9 cellular contexts compared by ENCODE assay signal in genomic region chr2:214481204-214481603, GRCh38.
DNase-seq lines count a peak whose midpoint lies in the region; ATAC-seq, FAIRE-seq and TF ChIP-seq lines count a peak whose summit lies in the region.
"Had no signal": no experiment of that assay in that cellular context is flagged by ENCODE, and none has a peak within 500 bp of the region (broad histone marks: within the 10 kb centered on the region; RNA-seq: fewer than 3 reads in every experiment).

No MANE protein-coding gene starts in this region.

- H3K9me1 ChIP-seq in K562 (ENCODE audit: control insufficient read depth, insufficient read depth, low read length), result no peaks in the 10 kb centered on the region

- no peak overlapping the region for H3K4me2 ChIP-seq in K562 (ENCODE audit: insufficient read depth, low read length)

- DNase-seq in AG04450 (ENCODE audit: low read depth, low spot score) (peak; percentile 8), NCI-H1092 treated with DMSO at 0.1 percent for 48 hours (lab: John Stamatoyannopoulos, UW) (peak; percentile 52), K562 (ENCODE audit: extremely low read depth in 1 of 4, low spot score in 3 of 4) (no peak), medulla oblongata (ENCODE audit: extremely low spot score) (peak; percentile 76), GM03348 (ENCODE audit: low spot score) (no peak), GM19238 (ENCODE audit: insufficient read length, low spot score) (no peak), mucosa of gallbladder (ENCODE audit: low spot score) (no peak)
- DNase-seq: CD4-positive, CD25-positive, alpha-beta regulatory T cell had no signal

- H3K27me3 ChIP-seq in AG04450 (ENCODE audit: control insufficient read depth, insufficient read depth, low read length) (no peaks in the 10 kb centered on the region), K562 (ENCODE audit: control insufficient read depth in 2 of 2, insufficient read depth in 2 of 2, low read length in 2 of 2) (no peaks in the 10 kb centered on the region)

- no peak for FAIRE-seq in K562 (lab: Jason Lieb, UNC)

- intact Hi-C loops in K562 (cut with micrococcal nuclease), result no loop called here

- H3K9me3 ChIP-seq in AG04450 (ENCODE audit: control insufficient read depth, insufficient read depth, low read length), result no peaks in the 10 kb centered on the region
- H3K9me3 ChIP-seq in K562 (replicated peaks; ENCODE audit: control insufficient read depth, insufficient read depth, low read depth, low read length), result no peaks in the 10 kb centered on the region

- TF ChIP-seq CTCF in AG04450 (IDR thresholded peaks at IDR 0.05; ENCODE audit: low read depth, low read length) (no peak), K562 (IDR thresholded peaks at IDR 0.05 in 2 of 3, conservative IDR thresholded peaks at IDR 0.05 in 1 of 3; ENCODE audit: insufficient read depth in 2 of 3, low read depth in 1 of 3, low read length in 3 of 3) (no peak)

- H3K79me2 ChIP-seq in K562 (ENCODE audit: control insufficient read depth, insufficient read depth, low read length), result no peaks in the 10 kb centered on the region

- TF ChIP-seq RAD21 in K562 (CRISPR knock-in tag; conservative IDR thresholded peaks at IDR 0.05 in 1 of 2, IDR thresholded peaks at IDR 0.05 in 1 of 2), result no peak

- H3K4me3 ChIP-seq in AG04450 (ENCODE audit: low read depth, low read length), result no peak overlapping the region
- H3K4me3 ChIP-seq in K562, result no peak overlapping the region

- H3K4me1 ChIP-seq in K562 (replicated peaks in 1 of 2; ENCODE audit: control insufficient read depth in 2 of 2, insufficient read depth in 2 of 2, low read length in 2 of 2), result no peaks in the 10 kb centered on the region

- TF ChIP-seq POLR2A in K562 (conservative IDR thresholded peaks at IDR 0.05), result no peak

- BruUV-seq in K562 (replicated peaks; lab: Mats Ljungman, UMichigan), result no TSS peak

- H3K36me3 ChIP-seq in K562 (ENCODE audit: control insufficient read depth, insufficient read depth, low read length), result no peaks in the 10 kb centered on the region

- ATAC-seq in K562, result no peak
- no peak for ATAC-seq in HG03521 (IDR thresholded peaks at IDR 0.05; ENCODE audit: unreplicated experiment)

- no peaks in the 10 kb centered on the region for H4K20me1 ChIP-seq in K562 (replicated peaks; ENCODE audit: control insufficient read depth, insufficient read depth, low read length)

- CTCF ChIA-PET in AG04450 (lab: Charles Lee) (interaction anchor here (0.7 kb wide), 1 partner anchor 963 kb away, joined by 5 read pairs; no protein-coding TSS in a partner anchor), K562 (lab: Yijun Ruan, JAX; ENCODE audit: low intra/inter-chr PET ratio) (no interaction called here)

- in situ Hi-C loops in K562 (cut with MboI), result loop anchor here (10.0 kb wide), 1 partner anchor 884 kb away; no protein-coding TSS in a partner anchor

- no peak for TF ChIP-seq EP300 in K562 (IDR thresholded peaks at IDR 0.05; ENCODE audit: low read length)

- H3K9ac ChIP-seq in K562 (ENCODE audit: insufficient read depth in 1 of 2, low read depth in 2 of 2, low read length in 2 of 2), result no peak overlapping the region

- 0% methylated on average over 1 of the region's 1 CpG for WGBS in K562 (ENCODE audit: insufficient coverage, low coverage, missing lambda C conversion rate)

- H2AFZ ChIP-seq in K562 (ENCODE audit: low read depth, low read length), result no peak overlapping the region

- H3K27ac ChIP-seq in AG04450 (ENCODE audit: low read depth, low read length), result no peak overlapping the region
- H3K27ac ChIP-seq in K562 (ENCODE audit: extremely low read depth, low read depth, low read length), result no peak overlapping the region

- POLR2A ChIA-PET in AG04450 (lab: Yijun Ruan, JAX) (no interaction called here), K562 (lab: Yijun Ruan, JAX) (no interaction called here)

TF ChIP-seq in K562, 482 proteins besides CTCF, POLR2A, EP300 and RAD21:
- TF ChIP-seq ZNF717 (CRISPR knock-in tag; IDR thresholded peaks at IDR 0.05) (no peak), MEF2D (tag; conservative IDR thresholded peaks at IDR 0.05; ENCODE audit: low read depth) (peak; percentile 80)

Comparison
In these comparisons a context has a peak if more than half of its experiments do, and no peak if none do; other contexts are left out.
1. DNase-seq: peak in AG04450 (single experiment), NCI-H1092 treated with DMSO at 0.1 percent for 48 hours (single experiment) and medulla oblongata (single experiment); none in K562 (0 of 4), GM03348 (single experiment), GM19238 (single experiment) and mucosa of gallbladder (single experiment).